Comparison of ENCODE assay signal across 12 cellular contexts in the genomic region with DNA sequence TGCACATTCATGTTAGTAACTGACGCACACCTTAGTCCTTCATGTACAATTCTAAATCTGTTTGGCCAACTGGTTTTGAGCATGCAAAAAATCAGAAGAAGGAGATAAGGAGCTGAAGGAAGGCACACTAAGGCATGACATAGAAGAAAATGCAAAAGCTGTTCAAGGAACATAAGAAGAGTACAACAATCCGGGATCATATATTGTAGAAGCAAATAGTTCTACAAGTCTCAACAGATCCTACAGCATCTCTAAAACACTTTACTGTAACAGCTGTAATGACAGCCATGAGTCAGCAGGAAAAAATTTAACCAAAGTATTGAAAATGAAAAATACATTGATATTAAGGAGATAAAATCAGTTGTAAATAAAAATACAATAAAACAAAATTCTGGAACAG. TPM values are rescaled to one million over a fixed set of nuclear protein-coding genes. Genes with fewer than 3 reads are reported as not detected.
DNase-seq lines count a peak whose midpoint lies in the region; ATAC-seq and TF ChIP-seq lines count a peak whose summit lies in the region.
"Had no signal": no experiment of that assay in that cellular context is flagged by ENCODE, and none has a peak within 500 bp of the region (broad histone marks: within the 10 kb centered on the region; RNA-seq: fewer than 3 reads in every experiment).

No MANE protein-coding gene starts in this region.

- H3K4me1 ChIP-seq in IMR-90 (ENCODE audit: control insufficient read depth, insufficient read depth, low read length): no peaks in the 10 kb centered on the region
- H3K4me1 ChIP-seq in RWPE2 (ENCODE audit: insufficient read depth, poor library complexity, severe bottlenecking): no peaks in the 10 kb centered on the region
- H3K4me1 ChIP-seq: Caco-2 had no signal

- no peak overlapping the region for H3K4me3 Mint-ChIP-seq in mesothelial cell of epicardium
- H3K4me3 Mint-ChIP-seq: CD4-positive, alpha-beta T cell had no signal

- ATAC-seq in IMR-90 (ENCODE audit: low read depth): no peak
- ATAC-seq in RWPE2 (ENCODE audit: low read depth): peak; percentile 66; the same call in 2 of the 3 replicates
- ATAC-seq in GM21619 (IDR thresholded peaks at IDR 0.05; ENCODE audit: unreplicated experiment): no peak

- H2BK20ac ChIP-seq in IMR-90 (ENCODE audit: low read depth, low read length): no peak overlapping the region

- H3K9me3 ChIP-seq in IMR-90 (ENCODE audit: control insufficient read depth, insufficient read depth, low read length): no peaks in the 10 kb centered on the region
- H3K9me3 ChIP-seq in RWPE2 (ENCODE audit: severe bottlenecking): no peaks in the 10 kb centered on the region
- H3K9me3 ChIP-seq: Caco-2, HAP-1 had no signal

- H2AK9ac ChIP-seq in IMR-90 (replicated peaks; ENCODE audit: low read depth, low read length, poor library complexity): no peak overlapping the region

- H3K4me3 ChIP-seq in IMR-90 (ENCODE audit: insufficient read depth, low read depth, low read length) (no peak overlapping the region), RWPE2 (ENCODE audit: severe bottlenecking) (no peak overlapping the region), epithelial cell of esophagus (ENCODE audit: low read length) (no peak overlapping the region)
- H3K4me3 ChIP-seq: GM23248, HAP-1 had no signal

- no TSS peak for BruUV-seq in IMR-90 (replicated peaks; lab: Mats Ljungman, UMichigan)

- TF ChIP-seq POLR2A in IMR-90 (IDR thresholded peaks at IDR 0.05; ENCODE audit: low read depth, low read length): no peak

- H2AFZ ChIP-seq in IMR-90 (replicated peaks; ENCODE audit: low read length, poor library complexity): no peak overlapping the region
- H2AFZ ChIP-seq: GM23248 had no signal

- TF ChIP-seq CTCF in IMR-90 (conservative IDR thresholded peaks at IDR 0.05; ENCODE audit: low read depth, low read length) (no peak), RWPE2 (IDR thresholded peaks at IDR 0.05; ENCODE audit: poor library complexity, severe bottlenecking) (no peak), epithelial cell of esophagus (IDR thresholded peaks at IDR 0.05; ENCODE audit: insufficient read depth, low read depth, low read length, missing control alignments) (no peak), mesothelial cell of epicardium (IDR thresholded peaks at IDR 0.05; ENCODE audit: unreplicated experiment) (no peak)

- H3K36me3 ChIP-seq in IMR-90 (ENCODE audit: control insufficient read depth, insufficient read depth, low read length) (no peaks in the 10 kb centered on the region), RWPE2 (ENCODE audit: low read depth) (no peaks in the 10 kb centered on the region)
- H3K36me3 ChIP-seq: HAP-1 had no signal

- no peaks in the 10 kb centered on the region for H4K20me1 ChIP-seq in IMR-90 (ENCODE audit: insufficient read depth, low read length)

- dilution Hi-C loops in IMR-90 (cut with HindIII; ENCODE audit: low sequenced_read_pairs, unreplicated experiment): no loop called here

- no peaks in the 10 kb centered on the region for H3K36me3 Mint-ChIP-seq in mesothelial cell of epicardium

- 0 out of 2 replicates have a peak overlapping the region, but pooled peaks have one; percentile 52 for H3K18ac ChIP-seq in IMR-90 (ENCODE audit: low read depth, low read length)

- WGBS in IMR-90 (ENCODE audit: extremely low coverage in 2 of 2, insufficient read length in 1 of 2), 2 experiments: no CpG with 5 or more reads among the region's 2 CpGs

- POLR2A ChIA-PET in IMR-90 (lab: Charles Lee; ENCODE audit: unreplicated experiment): no interaction called here

- CTCF ChIA-PET in IMR-90 (lab: Yijun Ruan, JAX): no interaction called here

- no peak overlapping the region for H2BK15ac ChIP-seq in IMR-90 (ENCODE audit: low read depth, low read length)

- H2AK5ac ChIP-seq in IMR-90 (ENCODE audit: low read depth, low read length): no peak overlapping the region

- TF ChIP-seq RAD21 in IMR-90 (IDR thresholded peaks at IDR 0.05; ENCODE audit: low read length): no peak

- no peak overlapping the region for H2BK5ac ChIP-seq in IMR-90 (ENCODE audit: low read depth, low read length, poor library complexity, severe bottlenecking)

- H3K27ac ChIP-seq in IMR-90 (ENCODE audit: insufficient read depth, low read length): no peak overlapping the region
- no peak overlapping the region for H3K27ac ChIP-seq in RWPE2 (ENCODE audit: poor library complexity, severe bottlenecking)
- H3K27ac ChIP-seq: C4-2B, GM23248 had no signal

- no peaks in the 10 kb centered on the region for H3K27me3 ChIP-seq in IMR-90 (ENCODE audit: control insufficient read depth, insufficient read depth, low read length)
- H3K27me3 ChIP-seq in RWPE2 (ENCODE audit: insufficient read depth, poor library complexity, severe bottlenecking): no peaks in the 10 kb centered on the region

- H2BK120ac ChIP-seq in IMR-90 (ENCODE audit: low read depth, low read length): no peak overlapping the region

- H3K56ac ChIP-seq in IMR-90 (ENCODE audit: extremely low read depth, insufficient read depth, low read length): no peak overlapping the region

- H4K91ac ChIP-seq in IMR-90 (ENCODE audit: insufficient read depth, low read depth, low read length): no peak overlapping the region

- H3K9me3 Mint-ChIP-seq in mesothelial cell of epicardium: peaks cover 15% of the 10 kb centered on the region
- H3K9me3 Mint-ChIP-seq: CD4-positive, alpha-beta T cell had no signal

- H3K27me3 Mint-ChIP-seq in mesothelial cell of epicardium (ENCODE audit: low read depth): no peaks in the 10 kb centered on the region
- H3K27me3 Mint-ChIP-seq: CD4-positive, alpha-beta T cell had no signal

- no peak overlapping the region for H3K4me2 ChIP-seq in IMR-90 (ENCODE audit: low read depth, low read length)

- H3K4me1 Mint-ChIP-seq in mesothelial cell of epicardium: peaks cover 9% of the 10 kb centered on the region

- no peak overlapping the region for H4K5ac ChIP-seq in IMR-90 (ENCODE audit: low read depth, low read length)

- peak; percentile 1 for DNase-seq in IMR-90
- no peak for DNase-seq in RWPE2 (ENCODE audit: low spot score)
- peak; percentile 45 for DNase-seq in epithelial cell of esophagus (ENCODE audit: low read depth)
- DNase-seq in mesothelial cell of epicardium (ENCODE audit: low spot score in 2 of 2, unreplicated experiment in 2 of 2): no peak
- DNase-seq in NCI-H82 treated with DMSO at 0.1 percent for 48 hours (lab: John Stamatoyannopoulos, UW; ENCODE audit: unreplicated experiment): no peak
- no peak for DNase-seq in ACHN
- DNase-seq: Caco-2; CD4-positive, alpha-beta T cell; GM23248 had no signal

- H3K27ac Mint-ChIP-seq in mesothelial cell of epicardium: peak overlapping the region; percentile 51
- H3K27ac Mint-ChIP-seq: CD4-positive, alpha-beta T cell had no signal

- H4K8ac ChIP-seq in IMR-90 (ENCODE audit: low read depth in 2 of 2, low read length in 2 of 2): no peak overlapping the region

- no peak overlapping the region for H3K9ac ChIP-seq in IMR-90 (ENCODE audit: low read depth, low read length)
- H3K9ac ChIP-seq: GM23248 had no signal

- no peaks in the 10 kb centered on the region for H3K9me1 ChIP-seq in IMR-90 (ENCODE audit: insufficient read depth, low read length)

- no peak overlapping the region for H3K23ac ChIP-seq in IMR-90 (ENCODE audit: low read depth, low read length)

- H3K14ac ChIP-seq in IMR-90 (replicated peaks; ENCODE audit: low read depth, low read length): no peak overlapping the region

- intact Hi-C loops in IMR-90 (cut with micrococcal nuclease): no loop called here

- H3K4ac ChIP-seq in IMR-90 (ENCODE audit: low read depth, low read length): no peak overlapping the region

- H3K79me1 ChIP-seq in IMR-90 (ENCODE audit: low read depth in 1 of 2, low read length in 2 of 2): no peaks in the 10 kb centered on the region

- in situ Hi-C loops in IMR-90 (cut with MboI; ENCODE audit: low sequenced_read_pairs): no loop called here
- in situ Hi-C loops in ACHN (cut with HindIII; ENCODE audit: low pct_ligation_motif_present, low pct_unique_long_range_greater_than_20kb, low sequenced_read_pairs): no loop called here

TF ChIP-seq in IMR-90, 13 proteins besides CTCF, POLR2A, EP300 and RAD21 (continues in another document):
- TF ChIP-seq, protein P1, sequence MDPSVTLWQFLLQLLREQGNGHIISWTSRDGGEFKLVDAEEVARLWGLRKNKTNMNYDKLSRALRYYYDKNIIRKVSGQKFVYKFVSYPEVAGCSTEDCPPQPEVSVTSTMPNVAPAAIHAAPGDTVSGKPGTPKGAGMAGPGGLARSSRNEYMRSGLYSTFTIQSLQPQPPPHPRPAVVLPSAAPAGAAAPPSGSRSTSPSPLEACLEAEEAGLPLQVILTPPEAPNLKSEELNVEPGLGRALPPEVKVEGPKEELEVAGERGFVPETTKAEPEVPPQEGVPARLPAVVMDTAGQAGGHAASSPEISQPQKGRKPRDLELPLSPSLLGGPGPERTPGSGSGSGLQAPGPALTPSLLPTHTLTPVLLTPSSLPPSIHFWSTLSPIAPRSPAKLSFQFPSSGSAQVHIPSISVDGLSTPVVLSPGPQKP (IDR thresholded peaks at IDR 0.05; ENCODE audit: borderline replicate concordance, low read depth, low read length): no peak
- TF ChIP-seq SMC3 (IDR thresholded peaks at IDR 0.05; ENCODE audit: low read depth, low read length): no peak
- no peak for TF ChIP-seq NFE2L2 (IDR thresholded peaks at IDR 0.05; ENCODE audit: low read depth, low read length)
- TF ChIP-seq, protein P2, sequence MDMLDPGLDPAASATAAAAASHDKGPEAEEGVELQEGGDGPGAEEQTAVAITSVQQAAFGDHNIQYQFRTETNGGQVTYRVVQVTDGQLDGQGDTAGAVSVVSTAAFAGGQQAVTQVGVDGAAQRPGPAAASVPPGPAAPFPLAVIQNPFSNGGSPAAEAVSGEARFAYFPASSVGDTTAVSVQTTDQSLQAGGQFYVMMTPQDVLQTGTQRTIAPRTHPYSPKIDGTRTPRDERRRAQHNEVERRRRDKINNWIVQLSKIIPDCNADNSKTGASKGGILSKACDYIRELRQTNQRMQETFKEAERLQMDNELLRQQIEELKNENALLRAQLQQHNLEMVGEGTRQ (IDR thresholded peaks at IDR 0.05; ENCODE audit: low read depth, low read length): no peak
- TF ChIP-seq CHD1 (IDR thresholded peaks at IDR 0.05; ENCODE audit: low read depth, low read length): no peak
- TF ChIP-seq MXI1 (IDR thresholded peaks at IDR 0.05; ENCODE audit: borderline replicate concordance, low read depth, low read length): no peak
- no peak for TF ChIP-seq RFX5 (IDR thresholded peaks at IDR 0.05; ENCODE audit: low read depth, low read length)
- no peak for TF ChIP-seq RCOR1 (IDR thresholded peaks at IDR 0.05; ENCODE audit: insufficient replicate concordance, low read length)
- TF ChIP-seq MAZ (IDR thresholded peaks at IDR 0.05; ENCODE audit: borderline replicate concordance, low read depth, low read length): no peak
- TF ChIP-seq BHLHE40 (IDR thresholded peaks at IDR 0.05; ENCODE audit: low read depth, low read length): no peak
- TF ChIP-seq MAFK (IDR thresholded peaks at IDR 0.05; ENCODE audit: low read depth, low read length): no peak
- no peak for TF ChIP-seq FOS (IDR thresholded peaks at IDR 0.05; ENCODE audit: low read depth, low read length)

RNA-seq across cellular contexts. Expression of a gene that starts 57.7 kb away (rescaled TPM):
- total RNA-seq in IMR-90 (2012; rRNA removed) (12.5 and 13.6 TPM in 2 replicates), mesothelial cell of epicardium (5.6 to 7.2 TPM (median 5.6 TPM) in 3 replicates)
- 4.0 and 4.1 TPM in 2 replicates for polyA plus RNA-seq in IMR-90 (2012; rRNA removed)
- polyA plus RNA-seq in IMR-90 (2012; cell fraction: cytosol; rRNA removed): 2.0 and 2.1 TPM in 2 replicates
- 0.69 and 3.3 TPM in 2 replicates for polyA plus RNA-seq in IMR-90 (2012; cell fraction: nucleus; rRNA removed; ENCODE audit: low replicate concordance)
- polyA plus RNA-seq: GM23248 had no signal

Comparison
In these comparisons a context has a peak if more than half of its experiments do, and no peak if none do; other contexts are left out.
1. DNase-seq: peak in IMR-90 (single experiment) and epithelial cell of esophagus (single experiment); none in RWPE2 (single experiment), mesothelial cell of epicardium (0 of 2), NCI-H82 treated with DMSO at 0.1 percent for 48 hours (single experiment) and ACHN (single experiment).